8 cellular contexts compared by ENCODE assay signal in the genomic region with DNA sequence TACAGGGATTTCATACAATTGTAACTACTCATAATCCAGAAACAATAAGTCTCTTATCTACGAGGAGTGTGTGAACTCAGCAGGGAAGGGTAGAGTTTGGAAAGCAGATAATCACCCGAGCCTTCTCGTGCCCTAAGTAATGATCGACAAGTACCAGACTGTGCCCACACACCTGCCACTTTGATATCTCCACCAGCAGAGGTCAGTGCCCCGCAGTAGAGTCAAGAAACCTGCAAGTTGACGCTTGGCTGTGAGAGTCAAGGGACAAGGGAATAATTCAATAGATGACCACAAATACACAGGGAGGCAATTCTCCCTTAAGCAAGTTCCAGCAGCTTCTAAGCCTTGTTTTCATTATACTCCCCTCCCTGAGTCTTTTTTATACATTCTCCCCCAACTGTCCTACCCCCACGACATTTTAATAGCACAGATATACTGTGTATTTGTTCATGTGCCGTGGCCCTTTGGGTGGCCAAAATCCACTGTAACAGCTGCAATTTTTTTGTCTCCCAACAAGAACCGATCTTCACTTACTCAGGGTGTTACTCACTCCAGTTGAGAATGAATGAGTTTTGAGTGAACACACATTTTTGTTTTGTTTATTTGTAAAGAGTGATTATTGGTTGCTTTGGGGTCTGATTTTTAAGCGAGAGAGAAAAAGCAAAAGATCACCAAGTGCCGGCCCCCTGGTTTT.
DNase-seq lines count a peak whose midpoint lies in the region; ATAC-seq and TF ChIP-seq lines count a peak whose summit lies in the region.

No MANE protein-coding gene starts in this region.

- H2AFZ ChIP-seq in fibroblast of lung (ENCODE audit: low read length) = no peak overlapping the region

- H3K36me3 ChIP-seq in fibroblast of lung (ENCODE audit: control insufficient read depth, insufficient read depth, low read length) = peaks cover 3% of the 10 kb centered on the region
- no peaks in the 10 kb centered on the region for H3K36me3 ChIP-seq in effector memory CD4-positive, alpha-beta T cell (ENCODE audit: control insufficient read depth, insufficient read depth, low read length)

- H3K79me2 ChIP-seq in fibroblast of lung (ENCODE audit: control insufficient read depth, insufficient read depth, low read length) = peaks cover 44% of the 10 kb centered on the region

- no peak overlapping the region for H3K27ac ChIP-seq in fibroblast of lung (ENCODE audit: insufficient read depth, low read length)
- H3K27ac ChIP-seq in effector memory CD4-positive, alpha-beta T cell (ENCODE audit: insufficient read depth, low read length, poor library complexity, severe bottlenecking) = no peak overlapping the region

- H3K27ac Mint-ChIP-seq in T-helper 17 cell (no peak overlapping the region), progenitor cell of endocrine pancreas (no peak overlapping the region), mesothelial cell of epicardium (no peak overlapping the region)

- no peaks in the 10 kb centered on the region for H3K9me3 ChIP-seq in T-helper 17 cell (ENCODE audit: control insufficient read depth, low read length, poor library complexity, severe bottlenecking)
- no peaks in the 10 kb centered on the region for H3K9me3 ChIP-seq in fibroblast of lung (ENCODE audit: control insufficient read depth, insufficient read depth, low read depth, low read length)
- no peaks in the 10 kb centered on the region for H3K9me3 ChIP-seq in effector memory CD4-positive, alpha-beta T cell (ENCODE audit: control insufficient read depth, low read length)

- ATAC-seq in T-helper 17 cell = peak; percentile 35
- no peak for ATAC-seq in GM18517 (IDR thresholded peaks at IDR 0.05; ENCODE audit: unreplicated experiment)

- H3K4me3 ChIP-seq in HFF-Myc (replicated peaks; ENCODE audit: low read depth, low read length) (no peak overlapping the region), fibroblast of lung (replicated peaks in 1 of 4; ENCODE audit: control extremely low read depth in 1 of 4, insufficient read depth in 1 of 4, low read depth in 3 of 4, low read length in 4 of 4) (no peak overlapping the region)
- no peak overlapping the region for H3K4me3 ChIP-seq in effector memory CD4-positive, alpha-beta T cell (ENCODE audit: insufficient read depth, low read depth, low read length, poor library complexity, severe bottlenecking)

- H3K27me3 ChIP-seq in fibroblast of lung (ENCODE audit: control insufficient read depth, insufficient read depth, low read length) = no peaks in the 10 kb centered on the region
- H3K27me3 ChIP-seq in effector memory CD4-positive, alpha-beta T cell (replicated peaks; ENCODE audit: control insufficient read depth, insufficient read depth, low read length, poor library complexity, severe bottlenecking) = no peaks in the 10 kb centered on the region

- no peak overlapping the region for H3K4me2 ChIP-seq in fibroblast of lung (ENCODE audit: extremely low read depth, insufficient read depth, low read length)

- H3K4me1 Mint-ChIP-seq in T-helper 17 cell = peaks cover 39% of the 10 kb centered on the region
- peaks cover 9% of the 10 kb centered on the region for H3K4me1 Mint-ChIP-seq in progenitor cell of endocrine pancreas (ENCODE audit: low read depth)
- peaks cover 26% of the 10 kb centered on the region for H3K4me1 Mint-ChIP-seq in mesothelial cell of epicardium

- no peak overlapping the region for H3K9ac ChIP-seq in fibroblast of lung (ENCODE audit: insufficient read depth, low read length)

- H4K20me1 ChIP-seq in fibroblast of lung (ENCODE audit: control insufficient read depth, extremely low read depth, insufficient read depth, low read length) = no peaks in the 10 kb centered on the region

- H3K36me3 Mint-ChIP-seq in T-helper 17 cell (ENCODE audit: low read depth) = peaks cover 2% of the 10 kb centered on the region
- H3K36me3 Mint-ChIP-seq in progenitor cell of endocrine pancreas (ENCODE audit: insufficient read depth) = peaks cover 1% of the 10 kb centered on the region
- H3K36me3 Mint-ChIP-seq in mesothelial cell of epicardium = peaks cover 3% of the 10 kb centered on the region

- H3K27me3 Mint-ChIP-seq in T-helper 17 cell (no peaks in the 10 kb centered on the region), progenitor cell of endocrine pancreas (no peaks in the 10 kb centered on the region), mesothelial cell of epicardium (ENCODE audit: low read depth) (peaks cover 2% of the 10 kb centered on the region)

- DNase-seq in CD1c-positive myeloid dendritic cell (ENCODE audit: extremely low spot score) (peak; percentile 16), HFF-Myc (ENCODE audit: extremely low read depth, low read depth) (no peak), T-helper 17 cell (no peak), fibroblast of lung (ENCODE audit: low read depth in 2 of 2) (peak; percentile 29 to 35), progenitor cell of endocrine pancreas (ENCODE audit: low spot score, unreplicated experiment) (peak; percentile 29), mesothelial cell of epicardium (ENCODE audit: low spot score in 2 of 2, unreplicated experiment in 2 of 2) (no peak)
- no peak for DNase-seq in effector memory CD4-positive, alpha-beta T cell

- TF ChIP-seq CTCF in HFF-Myc (IDR thresholded peaks at IDR 0.05; ENCODE audit: low read depth, low read length, missing control alignments) = peak; percentile 22
- TF ChIP-seq CTCF in fibroblast of lung (conservative IDR thresholded peaks at IDR 0.05 in 1 of 2, IDR thresholded peaks at IDR 0.05 in 1 of 2; ENCODE audit: low read depth in 1 of 2, low read length in 2 of 2) = peak; percentile 14 to 30
- peak; percentile 61 for TF ChIP-seq CTCF in progenitor cell of endocrine pancreas (IDR thresholded peaks at IDR 0.05; ENCODE audit: unreplicated experiment)
- TF ChIP-seq CTCF in mesothelial cell of epicardium (IDR thresholded peaks at IDR 0.05; ENCODE audit: unreplicated experiment) = no peak

- peaks cover 2% of the 10 kb centered on the region for H3K4me1 ChIP-seq in fibroblast of lung (ENCODE audit: control insufficient read depth, extremely low read depth, insufficient read depth, low read length)
- H3K4me1 ChIP-seq in effector memory CD4-positive, alpha-beta T cell (ENCODE audit: control insufficient read depth, insufficient read depth, low read length, poor library complexity, severe bottlenecking) = peaks cover 2% of the 10 kb centered on the region

- H3K4me3 Mint-ChIP-seq in T-helper 17 cell = no peak overlapping the region
- H3K4me3 Mint-ChIP-seq in progenitor cell of endocrine pancreas (ENCODE audit: low read depth) = no peak overlapping the region
- no peak overlapping the region for H3K4me3 Mint-ChIP-seq in mesothelial cell of epicardium

- H3K9me3 Mint-ChIP-seq in progenitor cell of endocrine pancreas (ENCODE audit: low read depth) (no peaks in the 10 kb centered on the region), mesothelial cell of epicardium (no peaks in the 10 kb centered on the region)

Comparison
In these comparisons a context has a peak if more than half of its experiments do, and no peak if none do; other contexts are left out.
1. DNase-seq: peak in CD1c-positive myeloid dendritic cell (single experiment), fibroblast of lung (2 of 2) and progenitor cell of endocrine pancreas (single experiment); none in HFF-Myc (single experiment), T-helper 17 cell (0 of 3), mesothelial cell of epicardium (0 of 2) and effector memory CD4-positive, alpha-beta T cell (0 of 3).